Comparison of ENCODE assay signal across 15 cellular contexts in genomic region chr6:39821014-39821738, GRCh38. TPM values are rescaled to one million over a fixed set of nuclear protein-coding genes. Genes with fewer than 3 reads are reported as not detected.
A peak's percentile ranks its signal among the peaks of the same experiment; 100 is the strongest.
DNase-seq lines count a peak whose midpoint lies in the region; ATAC-seq and TF ChIP-seq lines count a peak whose summit lies in the region.
"Had no signal": no experiment of that assay in that cellular context is flagged by ENCODE, and none has a peak within 500 bp of the region (broad histone marks: within the 10 kb centered on the region; RNA-seq: fewer than 3 reads in every experiment).

No MANE protein-coding gene starts in this region.

- TF ChIP-seq CTCF in colonic mucosa (IDR thresholded peaks at IDR 0.05): no peak

- no peaks in the 10 kb centered on the region for H3K27me3 Mint-ChIP-seq in activated CD8-positive, alpha-beta T cell treated with anti-CD3 and anti-CD28 coated beads, Interleukin-2, amount 10 ng/mL, durations not matched to agents 7 days and 5 days (ENCODE audit: low read depth)
- H3K27me3 Mint-ChIP-seq: activated CD4-positive, alpha-beta memory T cell treated with anti-CD3 and anti-CD28 coated beads, Interleukin-2, amount 10 ng/mL, durations not matched to agents 7 days and 5 days; dendritic cell treated with granulocyte-macrophage colony-stimulating factor and Interleukin-4, amounts not matched to agents 40 ng/mL and 50 ng/mL, for 4 days had no signal

- no peaks in the 10 kb centered on the region for H3K36me3 ChIP-seq in colonic mucosa
- no peaks in the 10 kb centered on the region for H3K36me3 ChIP-seq in effector memory CD4-positive, alpha-beta T cell (ENCODE audit: control insufficient read depth, insufficient read depth, low read length)

- H3K36me3 Mint-ChIP-seq in activated CD8-positive, alpha-beta T cell treated with anti-CD3 and anti-CD28 coated beads, Interleukin-2, amount 10 ng/mL, durations not matched to agents 7 days and 5 days (ENCODE audit: low read depth): no peaks in the 10 kb centered on the region
- H3K36me3 Mint-ChIP-seq: stimulated activated memory B cell treated with anti-CD40 and anti-IgM and Interleukin-4, amounts not matched to agents 10 μg/mL and 1 μg/mL and 100 μg/mL, for 72 hours had no signal

- H3K27me3 ChIP-seq in colonic mucosa (no peaks in the 10 kb centered on the region), layer of hippocampus (ENCODE audit: control insufficient read depth, insufficient read depth, low read length) (no peaks in the 10 kb centered on the region)
- no peaks in the 10 kb centered on the region for H3K27me3 ChIP-seq in effector memory CD4-positive, alpha-beta T cell (replicated peaks; ENCODE audit: control insufficient read depth, insufficient read depth, low read length, poor library complexity, severe bottlenecking)

- H3K4me3 ChIP-seq in colonic mucosa: no peak overlapping the region
- H3K4me3 ChIP-seq in skeletal muscle cell (ENCODE audit: low read depth, low read length): peak overlapping the region; percentile 29
- H3K4me3 ChIP-seq in effector memory CD4-positive, alpha-beta T cell (ENCODE audit: insufficient read depth, low read depth, low read length, poor library complexity, severe bottlenecking): no peak overlapping the region
- H3K4me3 ChIP-seq: A549 had no signal

- CTCF ChIA-PET in activated CD8-positive, alpha-beta T cell treated with anti-CD3 and anti-CD28 coated beads, Interleukin-2, amount 10 ng/mL, durations not matched to agents 7 days and 5 days (lab: Charles Lee): no interaction called here

- H3K4me1 ChIP-seq in colonic mucosa: no peaks in the 10 kb centered on the region
- no peaks in the 10 kb centered on the region for H3K4me1 ChIP-seq in effector memory CD4-positive, alpha-beta T cell (ENCODE audit: control insufficient read depth, insufficient read depth, low read length, poor library complexity, severe bottlenecking)
- H3K4me1 ChIP-seq: A549 had no signal

- H3K9ac ChIP-seq in colonic mucosa (ENCODE audit: low read depth in 2 of 2, low read length in 2 of 2): peak overlapping the region in 1 of 2 donors; percentile 19

- DNase-seq in AG08395 (ENCODE audit: low spot score) (peak; percentile 55), colonic mucosa (no peak), skeletal muscle cell (ENCODE audit: low read depth) (no peak), activated gamma-delta T cell treated with Interleukin-2 at 50 U/mL for 16 hours (no peak)
- no peak for DNase-seq in effector memory CD4-positive, alpha-beta T cell
- no peak for DNase-seq in activated CD8-positive, alpha-beta T cell treated with anti-CD3 and anti-CD28 coated beads, Interleukin-2, amount 10 ng/mL, durations not matched to agents 7 days and 5 days
- DNase-seq: activated CD4-positive, alpha-beta memory T cell treated with anti-CD3 and anti-CD28 coated beads, Interleukin-2, amount 10 ng/mL, durations not matched to agents 7 days and 5 days; activated gamma-delta T cell; Karpas-422; NCI-H2171 treated with DMSO at 0.1 percent for 48 hours had no signal

- intact Hi-C loops in colonic mucosa (cut with DNase I): no loop called here

- H3K27ac ChIP-seq in colonic mucosa (peak overlapping the region; percentile 55), layer of hippocampus (ENCODE audit: low read depth, low read length) (peak overlapping the region; percentile 82)
- no peak overlapping the region for H3K27ac ChIP-seq in effector memory CD4-positive, alpha-beta T cell (ENCODE audit: insufficient read depth, low read length, poor library complexity, severe bottlenecking)
- H3K27ac ChIP-seq: A549 had no signal

- POLR2A ChIA-PET in activated CD8-positive, alpha-beta T cell treated with anti-CD3 and anti-CD28 coated beads, Interleukin-2, amount 10 ng/mL, durations not matched to agents 7 days and 5 days (lab: Charles Lee): interaction anchor here (0.9 kb wide), 1 partner anchor 14 kb away, joined by 3 read pairs; no protein-coding TSS in a partner anchor

- no peaks in the 10 kb centered on the region for H3K9me3 ChIP-seq in colonic mucosa
- no peaks in the 10 kb centered on the region for H3K9me3 ChIP-seq in effector memory CD4-positive, alpha-beta T cell (ENCODE audit: control insufficient read depth, low read length)
- H3K9me3 ChIP-seq: A549 had no signal

- H3K4me1 Mint-ChIP-seq in activated CD8-positive, alpha-beta T cell treated with anti-CD3 and anti-CD28 coated beads, Interleukin-2, amount 10 ng/mL, durations not matched to agents 7 days and 5 days (ENCODE audit: low read depth): no peaks in the 10 kb centered on the region
- H3K4me1 Mint-ChIP-seq: activated CD4-positive, alpha-beta memory T cell treated with anti-CD3 and anti-CD28 coated beads, Interleukin-2, amount 10 ng/mL, durations not matched to agents 7 days and 5 days; stimulated activated memory B cell treated with anti-CD40 and anti-IgM and Interleukin-4, amounts not matched to agents 10 μg/mL and 1 μg/mL and 100 μg/mL, for 72 hours had no signal

- H3K4me3 Mint-ChIP-seq in activated CD8-positive, alpha-beta T cell treated with anti-CD3 and anti-CD28 coated beads, Interleukin-2, amount 10 ng/mL, durations not matched to agents 7 days and 5 days: no peak overlapping the region
- H3K4me3 Mint-ChIP-seq: activated CD4-positive, alpha-beta memory T cell treated with anti-CD3 and anti-CD28 coated beads, Interleukin-2, amount 10 ng/mL, durations not matched to agents 7 days and 5 days; dendritic cell treated with granulocyte-macrophage colony-stimulating factor and Interleukin-4, amounts not matched to agents 40 ng/mL and 50 ng/mL, for 4 days; stimulated activated memory B cell treated with anti-CD40 and anti-IgM and Interleukin-4, amounts not matched to agents 10 μg/mL and 1 μg/mL and 100 μg/mL, for 72 hours had no signal

- no peak overlapping the region for H3K27ac Mint-ChIP-seq in activated CD8-positive, alpha-beta T cell treated with anti-CD3 and anti-CD28 coated beads, Interleukin-2, amount 10 ng/mL, durations not matched to agents 7 days and 5 days
- H3K27ac Mint-ChIP-seq: activated CD4-positive, alpha-beta memory T cell treated with anti-CD3 and anti-CD28 coated beads, Interleukin-2, amount 10 ng/mL, durations not matched to agents 7 days and 5 days; dendritic cell treated with granulocyte-macrophage colony-stimulating factor and Interleukin-4, amounts not matched to agents 40 ng/mL and 50 ng/mL, for 4 days; stimulated activated memory B cell treated with anti-CD40 and anti-IgM and Interleukin-4, amounts not matched to agents 10 μg/mL and 1 μg/mL and 100 μg/mL, for 72 hours had no signal

- no peaks in the 10 kb centered on the region for H3K9me3 Mint-ChIP-seq in activated CD8-positive, alpha-beta T cell treated with anti-CD3 and anti-CD28 coated beads, Interleukin-2, amount 10 ng/mL, durations not matched to agents 7 days and 5 days (ENCODE audit: insufficient read depth)
- H3K9me3 Mint-ChIP-seq: activated CD4-positive, alpha-beta memory T cell treated with anti-CD3 and anti-CD28 coated beads, Interleukin-2, amount 10 ng/mL, durations not matched to agents 7 days and 5 days; dendritic cell treated with granulocyte-macrophage colony-stimulating factor and Interleukin-4, amounts not matched to agents 40 ng/mL and 50 ng/mL, for 4 days; stimulated activated memory B cell treated with anti-CD40 and anti-IgM and Interleukin-4, amounts not matched to agents 10 μg/mL and 1 μg/mL and 100 μg/mL, for 72 hours had no signal

- no peak for ATAC-seq in activated CD8-positive, alpha-beta T cell treated with anti-CD3 and anti-CD28 coated beads, Interleukin-2, amount 10 ng/mL, durations not matched to agents 7 days and 5 days
- no peak for ATAC-seq in HG02571 (IDR thresholded peaks at IDR 0.05; ENCODE audit: unreplicated experiment)
- ATAC-seq: A549 had no signal

RNA-seq across cellular contexts. Expression of gene DAAM2, which starts 29.0 kb away (rescaled TPM):
- 1 to 10 TPM; 3.6 to 6.9 TPM for total RNA-seq in colonic mucosa
- not detected for total RNA-seq in activated CD8-positive, alpha-beta T cell treated with anti-CD3 and anti-CD28 coated beads, Interleukin-2, amount 10 ng/mL, durations not matched to agents 7 days and 5 days
- total RNA-seq: activated CD4-positive, alpha-beta memory T cell treated with anti-CD3 and anti-CD28 coated beads, Interleukin-2, amount 10 ng/mL, durations not matched to agents 7 days and 5 days had no signal

Comparison
In these comparisons a context has a peak if more than half of its experiments do, and no peak if none do; other contexts are left out.
1. RNA of gene DAAM2, which starts 29.0 kb away (total RNA-seq): 3.6 to 6.9 TPM in colonic mucosa; not detected in activated CD8-positive, alpha-beta T cell treated with anti-CD3 and anti-CD28 coated beads, Interleukin-2, amount 10 ng/mL, durations not matched to agents 7 days and 5 days; every median in the first group is over 4 times any median in the second.